17 cellular contexts compared by ENCODE assay signal in the genomic region with DNA sequence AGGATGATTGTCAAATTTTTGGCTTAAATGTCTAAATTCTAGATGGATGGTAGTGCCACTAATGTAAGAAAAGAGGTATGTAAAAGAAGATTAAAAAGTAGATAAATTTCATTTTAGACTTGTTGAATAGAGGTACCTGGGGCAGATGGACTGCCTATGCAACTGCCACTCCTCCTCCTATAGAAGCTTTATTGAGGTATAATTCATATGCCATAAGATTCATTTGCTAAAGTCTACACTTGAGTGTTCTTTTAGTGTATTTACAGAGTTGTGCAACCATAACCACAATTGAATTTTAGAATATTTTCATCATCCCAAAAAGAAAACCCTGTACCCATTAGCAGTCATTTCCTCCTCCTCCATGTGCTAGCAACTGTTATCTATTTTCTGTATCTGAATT.
"Had no signal": no experiment of that assay in that cellular context is flagged by ENCODE, and none has a peak within 500 bp of the region (broad histone marks: within the 10 kb centered on the region; RNA-seq: fewer than 3 reads in every experiment).

No MANE protein-coding gene starts in this region.

- H3K36me3 ChIP-seq: brain microvascular endothelial cell, ovary, spleen had no signal

- DNase-seq: activated CD4-positive, alpha-beta T cell treated with anti-CD3 and anti-CD28 coated beads, Interleukin-2, amount 10 ng/mL, durations not matched to agents 7 days and 5 days; activated CD8-positive, alpha-beta T cell treated with anti-CD3 and anti-CD28 coated beads, Interleukin-2, amount 10 ng/mL, durations not matched to agents 7 days and 5 days; activated naive CD4-positive, alpha-beta T cell treated with anti-CD3 and anti-CD28 coated beads, Interleukin-2, amount 10 ng/mL, durations not matched to agents 7 days and 5 days; activated naive CD8-positive, alpha-beta T cell treated with anti-CD3 and anti-CD28 coated beads, Interleukin-2, amount 50 U/mL, for 24 hours; activated T-cell treated with anti-CD3 and anti-CD28 coated beads, Interleukin-2, amount 50 U/mL, for 4 hours; aorta; brain microvascular endothelial cell; cerebellar nuclear complex; cortex of kidney; head of caudate nucleus; kidney glomerular epithelial cell; naive thymus-derived CD4-positive, alpha-beta T cell; ovary; spleen; stimulated activated naive B cell treated with anti-CD40 and anti-IgM and Interleukin-4, amounts not matched to agents 10 μg/mL and 1 μg/mL and 100 μg/mL, for 72 hours had no signal

- H3K27ac ChIP-seq: brain microvascular endothelial cell, ovary, spleen had no signal

- H3K4me1 ChIP-seq: spleen had no signal

- ATAC-seq: activated CD4-positive, CD25-positive, alpha-beta regulatory T cell treated with anti-CD3 and anti-CD28 coated beads, Interleukin-2, amount 50 U/mL, for 24 hours; activated CD8-positive, alpha-beta T cell treated with anti-CD3 and anti-CD28 coated beads, Interleukin-2, amount 10 ng/mL, durations not matched to agents 7 days and 5 days; activated naive CD8-positive, alpha-beta T cell treated with anti-CD3 and anti-CD28 coated beads, Interleukin-2, amount 50 U/mL, for 24 hours; activated T-cell treated with anti-CD3 and anti-CD28 coated beads, Interleukin-2, amount 50 U/mL, for 4 hours; naive thymus-derived CD4-positive, alpha-beta T cell; sciatic nerve; stimulated activated naive B cell treated with anti-CD40 and anti-IgM and Interleukin-4, amounts not matched to agents 10 μg/mL and 1 μg/mL and 100 μg/mL, for 72 hours had no signal

- H3K9me3 ChIP-seq: ovary, spleen had no signal

- H3K27me3 ChIP-seq: brain microvascular endothelial cell, ovary, spleen had no signal

- H3K4me3 ChIP-seq: ovary, spleen had no signal
